In genomic region chr16:31487720-31488629, GRCh38 we compare ENCODE assay signal across 8 cellular contexts. TPM values are rescaled to one million over a fixed set of nuclear protein-coding genes. Genes with fewer than 3 reads are reported as not detected.
DNase-seq lines count a peak whose midpoint lies in the region; ATAC-seq, FAIRE-seq and TF ChIP-seq lines count a peak whose summit lies in the region.

No MANE protein-coding gene starts in this region.

- in situ Hi-C loops in brain microvascular endothelial cell (cut with HindIII; ENCODE audit: low pct_ligation_motif_present, low sequenced_read_pairs): no loop called here

- peak overlapping the region; percentile 93 for H2AFZ ChIP-seq in KMS-11 (ENCODE audit: low read depth)

- H4K20me1 ChIP-seq in KMS-11 (ENCODE audit: insufficient read depth): no peaks in the 10 kb centered on the region

- peak overlapping the region; percentile 10; the same call in 1 of the 2 replicates for H3K9ac ChIP-seq in KMS-11
- H3K9ac ChIP-seq in kidney (ENCODE audit: low read length in 2 of 2): peak overlapping the region; percentile 25 to 61

- peak; percentile 76 for DNase-seq in DMS53 (lab: John Stamatoyannopoulos, UW)
- DNase-seq in T-helper 9 cell: peak; percentile 73
- DNase-seq in brain microvascular endothelial cell: no peak
- DNase-seq in kidney: peak; percentile 88
- peak; percentile 52 for DNase-seq in stimulated activated CD4-positive, alpha-beta T cell treated with anti-CD3 and anti-CD28 coated beads, Interleukin-2, amount 100 ng/mL, for 4 hours (ENCODE audit: low read depth)
- no peak for DNase-seq in globus pallidus (ENCODE audit: low spot score)

- H3K4me3 ChIP-seq in KMS-11 (IDR thresholded peaks at IDR 0.05; ENCODE audit: insufficient read depth, low read depth, low read length) (peak overlapping the region; percentile 53), brain microvascular endothelial cell (ENCODE audit: low read depth, low read length) (peak overlapping the region; percentile 52), kidney (ENCODE audit: low read length in 2 of 2) (peak overlapping the region; percentile 60 to 71)

- no peak for FAIRE-seq in kidney (lab: Jason Lieb, UNC)

- H3K4me1 ChIP-seq in KMS-11 (ENCODE audit: low read depth, poor library complexity, severe bottlenecking) (no peaks in the 10 kb centered on the region), kidney (ENCODE audit: control insufficient read depth in 1 of 2, insufficient read depth in 1 of 2, low read depth in 1 of 2, low read length in 2 of 2) (peaks cover 0 to 15% of the 10 kb centered on the region in 2 donors)

- H3K27me3 ChIP-seq in KMS-11 (ENCODE audit: insufficient read depth, low read depth): no peaks in the 10 kb centered on the region
- H3K27me3 ChIP-seq in brain microvascular endothelial cell (replicated peaks): peaks cover 5% of the 10 kb centered on the region

- H3K79me2 ChIP-seq in KMS-11 (ENCODE audit: insufficient read depth, low read depth): no peaks in the 10 kb centered on the region

- intact Hi-C loops in kidney (cut with DNase I): no loop called here

- TF ChIP-seq CTCF in KMS-11 (conservative IDR thresholded peaks at IDR 0.05; ENCODE audit: low read depth, low read length) (no peak), brain microvascular endothelial cell (IDR thresholded peaks at IDR 0.05; ENCODE audit: low read depth, low read length, missing control alignments) (no peak), kidney (IDR thresholded peaks at IDR 0.05; ENCODE audit: borderline replicate concordance, extremely low read depth, insufficient read depth) (no peak)

- H3K27ac ChIP-seq in KMS-11 (no peak overlapping the region), brain microvascular endothelial cell (no peak overlapping the region), kidney (ENCODE audit: low read depth in 2 of 2, low read length in 2 of 2) (no peak overlapping the region)

- peak overlapping the region; percentile 58 for H3K4me2 ChIP-seq in KMS-11

- H3K36me3 ChIP-seq in KMS-11 (ENCODE audit: insufficient read depth): no peaks in the 10 kb centered on the region
- H3K36me3 ChIP-seq in brain microvascular endothelial cell (replicated peaks): peaks cover 12% of the 10 kb centered on the region
- H3K36me3 ChIP-seq in kidney (ENCODE audit: control insufficient read depth in 1 of 2, insufficient read depth in 2 of 2, low read length in 2 of 2): peaks cover 4 to 10% of the 10 kb centered on the region in 2 donors

- peak; percentile 57 for ATAC-seq in GM21447 (IDR thresholded peaks at IDR 0.05; ENCODE audit: unreplicated experiment)

- H3K9me3 ChIP-seq in kidney (ENCODE audit: control insufficient read depth in 1 of 2, low read length in 2 of 2): no peaks in the 10 kb centered on the region

RNA-seq across cellular contexts. Expression of gene SLC5A2, which starts 5.1 kb away (rescaled TPM):
- total RNA-seq in kidney: 4.8 TPM
- 208 TPM for polyA plus RNA-seq in kidney (ENCODE audit: insufficient read depth, low read depth, low replicate concordance)

RNA-seq across cellular contexts. Expression of gene TGFB1I1, which starts 16.0 kb away (rescaled TPM):
- 54.4 TPM for total RNA-seq in kidney
- 27.5 TPM for polyA plus RNA-seq in kidney (ENCODE audit: insufficient read depth, low read depth, low replicate concordance)

RNA-seq across cellular contexts. Expression of gene RUSF1, which starts 20.2 kb away (rescaled TPM):
- total RNA-seq in kidney: 69.2 TPM
- polyA plus RNA-seq in kidney (ENCODE audit: insufficient read depth, low read depth, low replicate concordance): 51.8 TPM

RNA-seq across cellular contexts. Expression of gene ARMC5, which starts 28.7 kb away (rescaled TPM):
- 9.6 TPM for total RNA-seq in kidney
- polyA plus RNA-seq in kidney (ENCODE audit: insufficient read depth, low read depth, low replicate concordance): 10.9 TPM

RNA-seq across cellular contexts. Expression of gene AHSP, which starts 39.7 kb away (rescaled TPM):
- not detected for total RNA-seq in kidney
- polyA plus RNA-seq in kidney (ENCODE audit: insufficient read depth, low read depth, low replicate concordance): not detected

Comparison
In these comparisons a context has a peak if more than half of its experiments do, and no peak if none do; other contexts are left out.
1. DNase-seq: peak in DMS53 (single experiment), T-helper 9 cell (single experiment), kidney (single experiment) and stimulated activated CD4-positive, alpha-beta T cell treated with anti-CD3 and anti-CD28 coated beads, Interleukin-2, amount 100 ng/mL, for 4 hours (single experiment); none in brain microvascular endothelial cell (single experiment) and globus pallidus (single experiment).
2. Peak in every context shown above with its lines, with median percentiles within 50 percentile points of each other: H3K4me3 ChIP-seq.